ENCODE assay signal across 8 cellular contexts in genomic region chr20:3766832-3767433, GRCh38. TPM values are rescaled to one million over a fixed set of nuclear protein-coding genes. Genes with fewer than 3 reads are reported as not detected.
DNase-seq lines count a peak whose midpoint lies in the region; ATAC-seq, FAIRE-seq and TF ChIP-seq lines count a peak whose summit lies in the region.

No MANE protein-coding gene starts in this region.

- FAIRE-seq in HepG2 (lab: Jason Lieb, UNC) = no peak

- DNase-seq in AG04450 (ENCODE audit: low read depth, low spot score) (no peak), HCT116 (ENCODE audit: low read depth, low spot score) (no peak), ascending aorta (ENCODE audit: low spot score in 2 of 2) (no peak), HepG2 (ENCODE audit: low spot score) (no peak), thyroid gland (peak in 1 of 2 donors; percentile 25), KG1 (lab: John Stamatoyannopoulos, UW) (no peak), NCI-H345 treated with DMSO at 0.1 percent for 48 hours (lab: John Stamatoyannopoulos, UW; ENCODE audit: unreplicated experiment) (no peak)

- BruUV-seq in HCT116 (replicated peaks; lab: Mats Ljungman, UMichigan) (TSS peak; percentile 54), HepG2 (replicated peaks; lab: Mats Ljungman, UMichigan) (TSS peak; percentile 50)

- no peaks in the 10 kb centered on the region for H3K9me2 ChIP-seq in HCT116 (ENCODE audit: insufficient read depth)

- intact Hi-C loops in HCT116 (cut with micrococcal nuclease) = loop anchor here (5.0 kb wide), 1 partner anchor 205 kb away; no protein-coding TSS in a partner anchor
- intact Hi-C loops in ascending aorta (cut with DNase I) = loop anchor here (1.0 to 2.0 kb wide), 3 partner anchors 14 to 53 kb away; partner anchors contain the start of genes AP5S1 and SPEF1
- intact Hi-C loops in HepG2 (cut with micrococcal nuclease; ENCODE audit: unreplicated experiment) = no loop called here
- intact Hi-C loops in thyroid gland (cut with DNase I) = no loop called here

- POLR2A ChIA-PET in AG04450 (lab: Yijun Ruan, JAX) (interaction anchor here (0.6 to 2.3 kb wide), 5 partner anchors 11 to 85 kb away, joined by 3 to 14 read pairs (median 7); partner anchors contain the start of genes ADAM33 and AP5S1), HCT116 (lab: Charles Lee) (interaction anchor here (0.8 to 1.0 kb wide), 3 partner anchors 10 to 54 kb away, joined by 3 to 5 read pairs (median 3); partner anchors contain the start of gene SPEF1), HepG2 (lab: Yijun Ruan, JAX) (interaction anchor here (0.8 to 3.4 kb wide), 12 partner anchors 11 to 369 kb away, joined by 3 to 74 read pairs (median 6); partner anchors contain the start of genes AP5S1, CDC25B, CENPB and MAVS)

- TF ChIP-seq CTCF in AG04450 (IDR thresholded peaks at IDR 0.05; ENCODE audit: low read depth, low read length) = no peak
- TF ChIP-seq CTCF in HCT116 (IDR thresholded peaks at IDR 0.05 in 2 of 3, conservative IDR thresholded peaks at IDR 0.05 in 1 of 3; ENCODE audit: borderline replicate concordance in 1 of 3, insufficient read depth in 1 of 3, low read depth in 2 of 3, low read length in 2 of 3) = no peak
- TF ChIP-seq CTCF in ascending aorta (IDR thresholded peaks at IDR 0.05) = no peak
- TF ChIP-seq CTCF in HepG2 (CRISPR knock-in tag; IDR thresholded peaks at IDR 0.05) = no peak
- TF ChIP-seq CTCF in thyroid gland (IDR thresholded peaks at IDR 0.05) = no peak

- H3K79me2 ChIP-seq in HCT116 (ENCODE audit: insufficient read depth, low read length) = peaks cover 48% of the 10 kb centered on the region
- H3K79me2 ChIP-seq in HepG2 (ENCODE audit: insufficient read depth, low read length) = peaks cover 22% of the 10 kb centered on the region

- no peak for TF ChIP-seq RAD21 in HCT116 (IDR thresholded peaks at IDR 0.05; ENCODE audit: low read depth)
- no peak for TF ChIP-seq RAD21 in HepG2 (CRISPR knock-in tag; IDR thresholded peaks at IDR 0.05)

- peak overlapping the region; percentile 90 for H3K4me2 ChIP-seq in HCT116 (ENCODE audit: low read length)
- H3K4me2 ChIP-seq in HepG2 (ENCODE audit: low read depth, low read length) = peak overlapping the region; percentile 97

- CTCF ChIA-PET in AG04450 (lab: Charles Lee) = interaction anchor here (1.2 to 2.1 kb wide), 4 partner anchors 11 to 52 kb away, joined by 4 to 18 read pairs (median 10); partner anchors contain the start of gene SPEF1
- CTCF ChIA-PET in HCT116 (lab: Charles Lee) = interaction anchor here (1.1 to 2.6 kb wide), 10 partner anchors 14 to 203 kb away, joined by 3 to 23 read pairs (median 10); partner anchors contain the start of genes AP5S1, CENPB and SPEF1
- CTCF ChIA-PET in HepG2 (lab: Yijun Ruan, JAX; ENCODE audit: low intra/inter-chr PET ratio, low total read pairs) = interaction anchor here (0.8 kb wide), 1 partner anchor 14 kb away, joined by 3 read pairs; no protein-coding TSS in a partner anchor

- no peak overlapping the region for H3K27ac ChIP-seq in AG04450 (ENCODE audit: low read depth, low read length)
- H3K27ac ChIP-seq in HCT116 (ENCODE audit: low read depth, low read length) = peak overlapping the region; percentile 65
- no peak overlapping the region for H3K27ac ChIP-seq in ascending aorta
- peak overlapping the region; percentile 39 for H3K27ac ChIP-seq in HepG2 (ENCODE audit: extremely low read length, insufficient read depth, low read length)
- H3K27ac ChIP-seq in thyroid gland = peak overlapping the region in 1 of 3 donors; percentile 16

- peaks cover 12 to 36% of the 10 kb centered on the region in 2 experiments for H3K4me1 ChIP-seq in HCT116 (ENCODE audit: control insufficient read depth in 1 of 2, insufficient read depth in 2 of 2, low read length in 2 of 2)
- H3K4me1 ChIP-seq in ascending aorta = peaks cover 5 to 11% of the 10 kb centered on the region in 2 donors
- H3K4me1 ChIP-seq in HepG2 (ENCODE audit: insufficient read depth, low read length) = peaks cover 69% of the 10 kb centered on the region
- H3K4me1 ChIP-seq in thyroid gland = peaks cover 10 to 26% of the 10 kb centered on the region in 2 donors

- ATAC-seq in HCT116 = no peak
- ATAC-seq in HepG2 = peak; percentile 10; the same call in 2 of the 3 replicates
- no peak for ATAC-seq in GM19463 (IDR thresholded peaks at IDR 0.05; ENCODE audit: unreplicated experiment)

- TF ChIP-seq POLR2A in HCT116 (IDR thresholded peaks at IDR 0.05; ENCODE audit: borderline replicate concordance, extremely low read depth, insufficient read depth, insufficient read length) (no peak), HepG2 (IDR thresholded peaks at IDR 0.05; ENCODE audit: insufficient read depth in 1 of 2, low read depth in 2 of 2, low read length in 2 of 2) (no peak), thyroid gland (IDR thresholded peaks at IDR 0.05) (no peak)

- in situ Hi-C loops in HepG2 (cut with HindIII; ENCODE audit: extremely low pct_ligation_motif_present, low pct_unique_long_range_greater_than_20kb) = no loop called here

- H2AFZ ChIP-seq in HCT116 (ENCODE audit: low read depth, low read length, poor library complexity, severe bottlenecking) = no peak overlapping the region
- no peak overlapping the region for H2AFZ ChIP-seq in HepG2 (ENCODE audit: low read length)

- TF ChIP-seq EP300 in HepG2 (IDR thresholded peaks at IDR 0.05; ENCODE audit: low read depth in 2 of 2, low read length in 2 of 2) (no peak), HepG2 (CRISPR knock-in tag; IDR thresholded peaks at IDR 0.05; ENCODE audit: borderline replicate concordance) (no peak)

- WGBS in HepG2 (ENCODE audit: low lambda C conversion rate) = 8% methylated on average over 22 of the region's 27 CpGs
- 4 to 11% methylated on average over 9 to 22 of the region's 27 CpGs for WGBS in thyroid gland, 2 donors

- H3K9me3 ChIP-seq in AG04450 (ENCODE audit: control insufficient read depth, insufficient read depth, low read length) (no peaks in the 10 kb centered on the region), HCT116 (ENCODE audit: control insufficient read depth in 1 of 2, insufficient read depth in 1 of 2, low read depth in 1 of 2, low read length in 2 of 2) (no peaks in the 10 kb centered on the region), ascending aorta (no peaks in the 10 kb centered on the region), HepG2 (ENCODE audit: low read length) (no peaks in the 10 kb centered on the region), thyroid gland (no peaks in the 10 kb centered on the region)

- H3K36me3 ChIP-seq in HCT116 (ENCODE audit: control insufficient read depth in 1 of 2, insufficient read depth in 2 of 2, low read length in 2 of 2) (peaks cover 0 to 6% of the 10 kb centered on the region in 2 experiments; a peak in 1 of 4 replicates), ascending aorta (no peaks in the 10 kb centered on the region), HepG2 (replicated peaks in 1 of 2; ENCODE audit: control insufficient read depth in 1 of 2, insufficient read depth in 2 of 2, low read length in 2 of 2) (0 out of 5 replicates have a peak, but pooled peaks cover 0 to under 1% of the 10 kb centered on the region in 2 experiments), thyroid gland (no peaks in the 10 kb centered on the region)

- H3K4me3 ChIP-seq in AG04450 (ENCODE audit: low read depth, low read length) = peak overlapping the region; percentile 77
- peak overlapping the region; percentile 84 to 91 for H3K4me3 ChIP-seq in HCT116 (replicated peaks in 1 of 2; ENCODE audit: low read depth in 1 of 2, low read length in 2 of 2)
- peak overlapping the region; percentile 78 for H3K4me3 ChIP-seq in ascending aorta
- H3K4me3 ChIP-seq in HepG2 (replicated peaks in 1 of 3; ENCODE audit: insufficient read depth in 1 of 3, low read depth in 2 of 3, low read length in 3 of 3) = peak overlapping the region; percentile 72 to 93 (median 89)
- peak overlapping the region; percentile 11 to 83 (median 71) for H3K4me3 ChIP-seq in thyroid gland (replicated peaks in 1 of 3)

- H4K20me1 ChIP-seq in HCT116 (ENCODE audit: insufficient read depth) = no peaks in the 10 kb centered on the region
- H4K20me1 ChIP-seq in HepG2 (ENCODE audit: insufficient read depth, low read length) = no peaks in the 10 kb centered on the region

- RAD21 ChIA-PET in HCT116 (lab: Charles Lee; ENCODE audit: low non-redundant PET in 1 of 2, low total read pairs in 2 of 2, uncharacterized antibody in 2 of 2, unreplicated experiment in 2 of 2) = interaction anchor here in 1 of 2 experiments (0.6 to 1.0 kb wide), 2 partner anchors 14 to 78 kb away, joined by 3 to 4 read pairs; partner anchors contain the start of gene SPEF1

- H3K9ac ChIP-seq in HCT116 (ENCODE audit: low read length) (peak overlapping the region; percentile 86), HepG2 (ENCODE audit: insufficient read depth, low read depth, low read length) (peak overlapping the region; percentile 81)

- H3K27me3 ChIP-seq in AG04450 (ENCODE audit: control insufficient read depth, insufficient read depth, low read length) (no peaks in the 10 kb centered on the region), HCT116 (ENCODE audit: insufficient read depth, low read length) (no peaks in the 10 kb centered on the region), ascending aorta (no peaks in the 10 kb centered on the region), HepG2 (ENCODE audit: control insufficient read depth in 1 of 2, insufficient read depth in 2 of 2, low read length in 2 of 2) (no peaks in the 10 kb centered on the region), thyroid gland (no peaks in the 10 kb centered on the region)

RNA-seq across cellular contexts. Expression of gene ADISSP, which starts 0.6 kb away (rescaled TPM):
- 22.6 and 29.2 TPM in 2 replicates for polyA plus RNA-seq in AG04450 (2011; rRNA removed)
- 19.2 and 21.7 TPM in 2 replicates for polyA minus RNA-seq in AG04450 (2011; rRNA and poly(A)+ RNA removed)
- total RNA-seq in HCT116 (2021; ENCODE audit: unreplicated experiment) = 99.4 TPM
- polyA plus RNA-seq in HCT116 (2012) = 71.0 and 92.8 TPM in 2 replicates
- total RNA-seq in ascending aorta = 48.4 TPM
- 70.0 and 90.6 TPM in 2 replicates for total RNA-seq in HepG2 (2016; rRNA removed; fragmentation: Illumina TruSeq; extraction: Trizol)
- 120 and 149 TPM in 2 replicates for total RNA-seq in HepG2 (2016; cell fraction: cytosol; rRNA removed; fragmentation: Illumina TruSeq; extraction: Trizol; ENCODE audit: low read depth)
- 67.4 and 89.2 TPM in 2 replicates for total RNA-seq in HepG2 (2016; cell fraction: insoluble cytoplasmic fraction; rRNA removed; fragmentation: Illumina TruSeq; extraction: Trizol)
- 165 and 207 TPM in 2 replicates for total RNA-seq in HepG2 (2016; cell fraction: membrane; rRNA removed; fragmentation: Illumina TruSeq; extraction: Trizol)
- total RNA-seq in HepG2 (2016; cell fraction: nucleus; rRNA removed; fragmentation: Illumina TruSeq; extraction: Trizol) = 43.5 and 46.5 TPM in 2 replicates
- polyA plus RNA-seq in HepG2 (2011; rRNA removed) = 38.3 and 51.7 TPM in 2 replicates
- 41.7 and 67.3 TPM in 2 replicates for polyA plus RNA-seq in HepG2 (2011; cell fraction: cytosol; rRNA removed)
- 36.2 and 38.2 TPM in 2 replicates for polyA plus RNA-seq in HepG2 (2011; cell fraction: nucleus; rRNA removed)
- polyA plus RNA-seq in HepG2 (2012) = 37.4 and 38.4 TPM in 2 replicates
- polyA plus RNA-seq in HepG2 (2016; cell fraction: cytosol; fragmentation: Illumina TruSeq; extraction: Trizol; ENCODE audit: low read depth) = 210 and 248 TPM in 2 replicates
- 96.6 and 129 TPM in 2 replicates for polyA plus RNA-seq in HepG2 (2016; cell fraction: insoluble cytoplasmic fraction; fragmentation: Illumina TruSeq; extraction: Trizol; ENCODE audit: low read depth)
- polyA plus RNA-seq in HepG2 (2016; cell fraction: membrane; fragmentation: Illumina TruSeq; extraction: Trizol; ENCODE audit: low read depth) = 249 and 277 TPM in 2 replicates
- polyA plus RNA-seq in HepG2 (2016; cell fraction: nucleus; fragmentation: Illumina TruSeq; extraction: Trizol; ENCODE audit: insufficient read depth, low read depth) = 90.0 and 101 TPM in 2 replicates
- 32.0 and 63.5 TPM in 2 replicates for polyA minus RNA-seq in HepG2 (2011; rRNA and poly(A)+ RNA removed; ENCODE audit: low replicate concordance)
- polyA minus RNA-seq in HepG2 (2011; cell fraction: cytosol; rRNA and poly(A)+ RNA removed) = 30.2 and 38.4 TPM in 2 replicates
- polyA minus RNA-seq in HepG2 (2011; cell fraction: nucleus; rRNA and poly(A)+ RNA removed) = 15.2 and 15.3 TPM in 2 replicates
- 10 to 100 TPM; 11.6 to 17.0 (median 16.3) TPM for total RNA-seq in thyroid gland

RNA-seq across cellular contexts. Expression of gene SPEF1, which starts 14.3 kb away (rescaled TPM):
- polyA plus RNA-seq in AG04450 (2011; rRNA removed) = 0.12 TPM in 2 replicates
- not detected in 2 replicates for polyA minus RNA-seq in AG04450 (2011; rRNA and poly(A)+ RNA removed)
- total RNA-seq in HCT116 (2021; ENCODE audit: unreplicated experiment) = 0.93 TPM
- polyA plus RNA-seq in HCT116 (2012) = 0.74 and 0.83 TPM in 2 replicates
- not detected for total RNA-seq in ascending aorta
- 0.27 and 0.32 TPM in 2 replicates for total RNA-seq in HepG2 (2016; rRNA removed; fragmentation: Illumina TruSeq; extraction: Trizol)
- total RNA-seq in HepG2 (2016; cell fraction: cytosol; rRNA removed; fragmentation: Illumina TruSeq; extraction: Trizol; ENCODE audit: low read depth) = not detected in 2 replicates
- 0.15 and 0.22 TPM in 2 replicates for total RNA-seq in HepG2 (2016; cell fraction: insoluble cytoplasmic fraction; rRNA removed; fragmentation: Illumina TruSeq; extraction: Trizol)
- 0.17 and 0.22 TPM in 2 replicates for total RNA-seq in HepG2 (2016; cell fraction: membrane; rRNA removed; fragmentation: Illumina TruSeq; extraction: Trizol)
- 0.40 TPM in 1 of 2 replicates, not detected in the other for total RNA-seq in HepG2 (2016; cell fraction: nucleus; rRNA removed; fragmentation: Illumina TruSeq; extraction: Trizol)
- polyA plus RNA-seq in HepG2 (2011; rRNA removed) = 0.05 and 0.11 TPM in 2 replicates
- polyA plus RNA-seq in HepG2 (2011; cell fraction: cytosol; rRNA removed) = 0.08 TPM in 1 of 2 replicates, not detected in the other
- polyA plus RNA-seq in HepG2 (2011; cell fraction: nucleus; rRNA removed) = 0.45 and 0.84 TPM in 2 replicates
- 0.11 TPM in 1 of 2 replicates, not detected in the other for polyA plus RNA-seq in HepG2 (2012)
- 0.17 and 0.22 TPM in 2 replicates for polyA plus RNA-seq in HepG2 (2016; cell fraction: cytosol; fragmentation: Illumina TruSeq; extraction: Trizol; ENCODE audit: low read depth)
- 0.24 and 0.25 TPM in 2 replicates for polyA plus RNA-seq in HepG2 (2016; cell fraction: insoluble cytoplasmic fraction; fragmentation: Illumina TruSeq; extraction: Trizol; ENCODE audit: low read depth)
- 0.20 and 0.42 TPM in 2 replicates for polyA plus RNA-seq in HepG2 (2016; cell fraction: membrane; fragmentation: Illumina TruSeq; extraction: Trizol; ENCODE audit: low read depth)
- polyA plus RNA-seq in HepG2 (2016; cell fraction: nucleus; fragmentation: Illumina TruSeq; extraction: Trizol; ENCODE audit: insufficient read depth, low read depth) = 0.29 TPM in 1 of 2 replicates, not detected in the other
- polyA minus RNA-seq in HepG2 (2011; rRNA and poly(A)+ RNA removed; ENCODE audit: low replicate concordance) = 0.08 and 0.14 TPM in 2 replicates
- not detected in 2 replicates for polyA minus RNA-seq in HepG2 (2011; cell fraction: cytosol; rRNA and poly(A)+ RNA removed)
- 0.64 TPM in 1 of 2 replicates, not detected in the other for polyA minus RNA-seq in HepG2 (2011; cell fraction: nucleus; rRNA and poly(A)+ RNA removed)
- total RNA-seq in thyroid gland = 1 to 10 TPM in 3 of 4 donors, under 1 TPM in 1; 0.13 to 2.5 (median 2.0) TPM

RNA-seq across cellular contexts. Expression of gene CENPB, which starts 19.6 kb away (rescaled TPM):
- polyA plus RNA-seq in AG04450 (2011; rRNA removed) = 29.7 and 37.0 TPM in 2 replicates
- 40.4 and 42.7 TPM in 2 replicates for polyA minus RNA-seq in AG04450 (2011; rRNA and poly(A)+ RNA removed)
- total RNA-seq in HCT116 (2021; ENCODE audit: unreplicated experiment) = 67.2 TPM
- 40.7 and 42.0 TPM in 2 replicates for polyA plus RNA-seq in HCT116 (2012)
- 173 TPM for total RNA-seq in ascending aorta
- total RNA-seq in HepG2 (2016; rRNA removed; fragmentation: Illumina TruSeq; extraction: Trizol) = 42.9 and 54.5 TPM in 2 replicates
- 12.7 and 12.9 TPM in 2 replicates for total RNA-seq in HepG2 (2016; cell fraction: cytosol; rRNA removed; fragmentation: Illumina TruSeq; extraction: Trizol; ENCODE audit: low read depth)
- total RNA-seq in HepG2 (2016; cell fraction: insoluble cytoplasmic fraction; rRNA removed; fragmentation: Illumina TruSeq; extraction: Trizol) = 42.6 and 53.4 TPM in 2 replicates
- 44.1 and 47.1 TPM in 2 replicates for total RNA-seq in HepG2 (2016; cell fraction: membrane; rRNA removed; fragmentation: Illumina TruSeq; extraction: Trizol)
- 22.9 and 28.9 TPM in 2 replicates for total RNA-seq in HepG2 (2016; cell fraction: nucleus; rRNA removed; fragmentation: Illumina TruSeq; extraction: Trizol)
- polyA plus RNA-seq in HepG2 (2011; rRNA removed) = 10.4 and 15.6 TPM in 2 replicates
- 13.3 and 14.8 TPM in 2 replicates for polyA plus RNA-seq in HepG2 (2011; cell fraction: cytosol; rRNA removed)
- polyA plus RNA-seq in HepG2 (2011; cell fraction: nucleus; rRNA removed) = 19.0 and 20.4 TPM in 2 replicates
- 20.0 and 24.1 TPM in 2 replicates for polyA plus RNA-seq in HepG2 (2012)
- polyA plus RNA-seq in HepG2 (2016; cell fraction: cytosol; fragmentation: Illumina TruSeq; extraction: Trizol; ENCODE audit: low read depth) = 11.2 and 11.4 TPM in 2 replicates
- 37.8 and 42.0 TPM in 2 replicates for polyA plus RNA-seq in HepG2 (2016; cell fraction: insoluble cytoplasmic fraction; fragmentation: Illumina TruSeq; extraction: Trizol; ENCODE audit: low read depth)
- polyA plus RNA-seq in HepG2 (2016; cell fraction: membrane; fragmentation: Illumina TruSeq; extraction: Trizol; ENCODE audit: low read depth) = 28.4 and 33.6 TPM in 2 replicates
- 36.6 and 38.3 TPM in 2 replicates for polyA plus RNA-seq in HepG2 (2016; cell fraction: nucleus; fragmentation: Illumina TruSeq; extraction: Trizol; ENCODE audit: insufficient read depth, low read depth)
- 40.5 and 51.2 TPM in 2 replicates for polyA minus RNA-seq in HepG2 (2011; rRNA and poly(A)+ RNA removed; ENCODE audit: low replicate concordance)
- polyA minus RNA-seq in HepG2 (2011; cell fraction: cytosol; rRNA and poly(A)+ RNA removed) = 17.9 and 18.5 TPM in 2 replicates
- polyA minus RNA-seq in HepG2 (2011; cell fraction: nucleus; rRNA and poly(A)+ RNA removed) = 16.0 and 16.7 TPM in 2 replicates
- 10 to 100 TPM; 64.8 to 94.9 (median 80.8) TPM for total RNA-seq in thyroid gland

RNA-seq across cellular contexts. Expression of gene CDC25B, which starts 29.2 kb away (rescaled TPM):
- 57.3 and 58.9 TPM in 2 replicates for polyA plus RNA-seq in AG04450 (2011; rRNA removed)
- polyA minus RNA-seq in AG04450 (2011; rRNA and poly(A)+ RNA removed) = 41.1 and 48.7 TPM in 2 replicates
- total RNA-seq in HCT116 (2021; ENCODE audit: unreplicated experiment) = 223 TPM
- polyA plus RNA-seq in HCT116 (2012) = 175 and 226 TPM in 2 replicates
- total RNA-seq in ascending aorta = 60.6 TPM
- total RNA-seq in HepG2 (2016; rRNA removed; fragmentation: Illumina TruSeq; extraction: Trizol) = 14.5 and 19.3 TPM in 2 replicates
- 5.8 and 5.9 TPM in 2 replicates for total RNA-seq in HepG2 (2016; cell fraction: cytosol; rRNA removed; fragmentation: Illumina TruSeq; extraction: Trizol; ENCODE audit: low read depth)
- 15.3 and 18.9 TPM in 2 replicates for total RNA-seq in HepG2 (2016; cell fraction: insoluble cytoplasmic fraction; rRNA removed; fragmentation: Illumina TruSeq; extraction: Trizol)
- total RNA-seq in HepG2 (2016; cell fraction: membrane; rRNA removed; fragmentation: Illumina TruSeq; extraction: Trizol) = 18.7 and 19.9 TPM in 2 replicates
- 13.9 and 16.9 TPM in 2 replicates for total RNA-seq in HepG2 (2016; cell fraction: nucleus; rRNA removed; fragmentation: Illumina TruSeq; extraction: Trizol)
- 14.3 and 19.4 TPM in 2 replicates for polyA plus RNA-seq in HepG2 (2011; rRNA removed)
- 11.6 and 15.6 TPM in 2 replicates for polyA plus RNA-seq in HepG2 (2011; cell fraction: cytosol; rRNA removed)
- 49.0 and 73.9 TPM in 2 replicates for polyA plus RNA-seq in HepG2 (2011; cell fraction: nucleus; rRNA removed)
- polyA plus RNA-seq in HepG2 (2012) = 26.0 and 33.6 TPM in 2 replicates
- 10.4 and 11.1 TPM in 2 replicates for polyA plus RNA-seq in HepG2 (2016; cell fraction: cytosol; fragmentation: Illumina TruSeq; extraction: Trizol; ENCODE audit: low read depth)
- polyA plus RNA-seq in HepG2 (2016; cell fraction: insoluble cytoplasmic fraction; fragmentation: Illumina TruSeq; extraction: Trizol; ENCODE audit: low read depth) = 30.9 and 41.0 TPM in 2 replicates
- polyA plus RNA-seq in HepG2 (2016; cell fraction: membrane; fragmentation: Illumina TruSeq; extraction: Trizol; ENCODE audit: low read depth) = 21.7 and 25.1 TPM in 2 replicates
- 40.4 and 46.6 TPM in 2 replicates for polyA plus RNA-seq in HepG2 (2016; cell fraction: nucleus; fragmentation: Illumina TruSeq; extraction: Trizol; ENCODE audit: insufficient read depth, low read depth)
- polyA minus RNA-seq in HepG2 (2011; rRNA and poly(A)+ RNA removed; ENCODE audit: low replicate concordance) = 22.5 and 47.0 TPM in 2 replicates
- 15.7 and 18.9 TPM in 2 replicates for polyA minus RNA-seq in HepG2 (2011; cell fraction: cytosol; rRNA and poly(A)+ RNA removed)
- 11.1 and 13.0 TPM in 2 replicates for polyA minus RNA-seq in HepG2 (2011; cell fraction: nucleus; rRNA and poly(A)+ RNA removed)
- total RNA-seq in thyroid gland = 10 to 100 TPM; 23.7 to 43.9 (median 27.8) TPM

RNA-seq across cellular contexts. Expression of gene HSPA12B, which starts 34.4 kb away (rescaled TPM):
- polyA plus RNA-seq in AG04450 (2011; rRNA removed) = 0.05 and 0.09 TPM in 2 replicates
- polyA minus RNA-seq in AG04450 (2011; rRNA and poly(A)+ RNA removed) = 0.13 TPM in 1 of 2 replicates, not detected in the other
- not detected for total RNA-seq in HCT116 (2021; ENCODE audit: unreplicated experiment)
- 0.36 and 0.44 TPM in 2 replicates for polyA plus RNA-seq in HCT116 (2012)
- 64.8 TPM for total RNA-seq in ascending aorta
- total RNA-seq in HepG2 (2016; rRNA removed; fragmentation: Illumina TruSeq; extraction: Trizol) = not detected in 2 replicates
- total RNA-seq in HepG2 (2016; cell fraction: cytosol; rRNA removed; fragmentation: Illumina TruSeq; extraction: Trizol; ENCODE audit: low read depth) = not detected in 2 replicates
- not detected in 2 replicates for total RNA-seq in HepG2 (2016; cell fraction: insoluble cytoplasmic fraction; rRNA removed; fragmentation: Illumina TruSeq; extraction: Trizol)
- total RNA-seq in HepG2 (2016; cell fraction: membrane; rRNA removed; fragmentation: Illumina TruSeq; extraction: Trizol) = not detected in 2 replicates
- total RNA-seq in HepG2 (2016; cell fraction: nucleus; rRNA removed; fragmentation: Illumina TruSeq; extraction: Trizol) = not detected in 2 replicates
- 0.01 TPM in 2 replicates for polyA plus RNA-seq in HepG2 (2011; rRNA removed)
- polyA plus RNA-seq in HepG2 (2011; cell fraction: cytosol; rRNA removed) = 0.03 and 0.04 TPM in 2 replicates
- polyA plus RNA-seq in HepG2 (2011; cell fraction: nucleus; rRNA removed) = 0.14 and 0.17 TPM in 2 replicates
- polyA plus RNA-seq in HepG2 (2012) = 0.90 and 1.9 TPM in 2 replicates
- polyA plus RNA-seq in HepG2 (2016; cell fraction: cytosol; fragmentation: Illumina TruSeq; extraction: Trizol; ENCODE audit: low read depth) = not detected in 2 replicates
- polyA plus RNA-seq in HepG2 (2016; cell fraction: insoluble cytoplasmic fraction; fragmentation: Illumina TruSeq; extraction: Trizol; ENCODE audit: low read depth) = not detected in 2 replicates
- polyA plus RNA-seq in HepG2 (2016; cell fraction: membrane; fragmentation: Illumina TruSeq; extraction: Trizol; ENCODE audit: low read depth) = not detected in 2 replicates
- polyA plus RNA-seq in HepG2 (2016; cell fraction: nucleus; fragmentation: Illumina TruSeq; extraction: Trizol; ENCODE audit: insufficient read depth, low read depth) = not detected in 2 replicates
- polyA minus RNA-seq in HepG2 (2011; rRNA and poly(A)+ RNA removed; ENCODE audit: low replicate concordance) = 0.10 TPM in 1 of 2 replicates, not detected in the other
- not detected in 2 replicates for polyA minus RNA-seq in HepG2 (2011; cell fraction: cytosol; rRNA and poly(A)+ RNA removed)
- 0.13 TPM in 1 of 2 replicates, not detected in the other for polyA minus RNA-seq in HepG2 (2011; cell fraction: nucleus; rRNA and poly(A)+ RNA removed)
- total RNA-seq in thyroid gland = 10 to 100 TPM in 2 of 4 donors, 1 to 10 TPM in 2; 7.3 to 19.4 (median 13.1) TPM

Comparison
In these comparisons a context has a peak if more than half of its experiments do, and no peak if none do; other contexts are left out.
1. H3K27ac ChIP-seq: peak in HCT116 (single experiment) and HepG2 (single experiment); none in AG04450 (single experiment) and ascending aorta (0 of 2).
2. intact Hi-C loops: an anchor here in HCT116 (5.0 kb wide) and ascending aorta (1.0 to 2.0 kb wide); none called in HepG2 and thyroid gland.
3. Peak in every context shown above with its lines, with median percentiles within 50 percentile points of each other: H3K4me3 ChIP-seq.